ENCODE assay signal across 24 cellular contexts in genomic region chr10:76082232-76082631, GRCh38.
DNase-seq lines count a peak whose midpoint lies in the region; ATAC-seq and TF ChIP-seq lines count a peak whose summit lies in the region.
"Had no signal": no experiment of that assay in that cellular context is flagged by ENCODE, and none has a peak within 500 bp of the region (broad histone marks: within the 10 kb centered on the region; RNA-seq: fewer than 3 reads in every experiment).

No MANE protein-coding gene starts in this region.

- H3K27ac ChIP-seq in colonic mucosa (peak overlapping the region; percentile 24), SJCRH30 (no peak overlapping the region)
- H3K27ac ChIP-seq: tibial artery had no signal

- intact Hi-C loops in colonic mucosa (cut with DNase I): no loop called here

- peak overlapping the region in 2 of 3 experiments; percentile 30 to 67 for H3K27ac Mint-ChIP-seq in nephron
- H3K27ac Mint-ChIP-seq: activated CD4-positive, alpha-beta memory T cell treated with anti-CD3 and anti-CD28 coated beads for 36 hours; effector memory CD8-positive, alpha-beta T cell; stimulated activated naive CD8-positive, alpha-beta T cell treated with anti-CD3 and anti-CD28 coated beads, Interleukin-15, Interleukin-2, amounts not matched to agents 100 ng/mL and 50 ng/mL, for 24 hours had no signal

- no peak overlapping the region for H3K4me3 Mint-ChIP-seq in nephron
- H3K4me3 Mint-ChIP-seq: activated CD4-positive, alpha-beta memory T cell treated with anti-CD3 and anti-CD28 coated beads for 36 hours; effector memory CD8-positive, alpha-beta T cell; stimulated activated naive CD8-positive, alpha-beta T cell treated with anti-CD3 and anti-CD28 coated beads, Interleukin-15, Interleukin-2, amounts not matched to agents 100 ng/mL and 50 ng/mL, for 24 hours had no signal

- ATAC-seq in GM21576 (IDR thresholded peaks at IDR 0.05; ENCODE audit: unreplicated experiment): no peak
- ATAC-seq: effector memory CD8-positive, alpha-beta T cell had no signal

- no peak overlapping the region for H3K9ac ChIP-seq in colonic mucosa (ENCODE audit: low read depth in 2 of 2, low read length in 2 of 2)

- H3K4me1 Mint-ChIP-seq in nephron: peaks cover 60% of the 10 kb centered on the region

- H3K36me3 Mint-ChIP-seq in nephron (ENCODE audit: low read depth): no peaks in the 10 kb centered on the region
- H3K36me3 Mint-ChIP-seq: activated CD4-positive, alpha-beta memory T cell treated with anti-CD3 and anti-CD28 coated beads for 36 hours had no signal

- H3K27me3 ChIP-seq in colonic mucosa (no peaks in the 10 kb centered on the region), SJCRH30 (0 out of 2 replicates have a peak, but pooled peaks cover 3% of the 10 kb centered on the region)
- H3K27me3 ChIP-seq: tibial artery had no signal

- no peaks in the 10 kb centered on the region for H3K9me3 Mint-ChIP-seq in nephron
- H3K9me3 Mint-ChIP-seq: activated CD4-positive, alpha-beta memory T cell treated with anti-CD3 and anti-CD28 coated beads for 36 hours; stimulated activated naive CD8-positive, alpha-beta T cell treated with anti-CD3 and anti-CD28 coated beads, Interleukin-15, Interleukin-2, amounts not matched to agents 100 ng/mL and 50 ng/mL, for 24 hours had no signal

- H3K4me3 ChIP-seq in colonic mucosa (no peak overlapping the region), SJCRH30 (no peak overlapping the region)
- H3K4me3 ChIP-seq: smooth muscle cell, tibial artery had no signal

- no peaks in the 10 kb centered on the region for H3K36me3 ChIP-seq in colonic mucosa
- H3K36me3 ChIP-seq in SJCRH30: no peaks in the 10 kb centered on the region
- H3K36me3 ChIP-seq: tibial artery had no signal

- TF ChIP-seq CTCF in colonic mucosa (IDR thresholded peaks at IDR 0.05): no peak
- no peak for TF ChIP-seq CTCF in nephron (IDR thresholded peaks at IDR 0.05; ENCODE audit: unreplicated experiment in 3 of 3)
- TF ChIP-seq CTCF in GM13976 (IDR thresholded peaks at IDR 0.05; ENCODE audit: borderline replicate concordance, control extremely low read depth, extremely low read depth, insufficient read depth, missing control alignments): no peak

- H3K27me3 Mint-ChIP-seq in nephron (ENCODE audit: low read depth): no peaks in the 10 kb centered on the region
- H3K27me3 Mint-ChIP-seq: activated CD4-positive, alpha-beta memory T cell treated with anti-CD3 and anti-CD28 coated beads for 36 hours; effector memory CD8-positive, alpha-beta T cell had no signal

- peak; percentile 25 for DNase-seq in activated CD4-positive, alpha-beta T cell treated with anti-CD3 and anti-CD28 coated beads for 48 hours
- no peak for DNase-seq in activated CD4-positive, alpha-beta T cell treated with anti-CD3 and anti-CD28 coated beads, Interleukin-2, amount 50 U/mL, for 1 hour
- peak; percentile 76 for DNase-seq in M059J (ENCODE audit: low read depth)
- DNase-seq in colonic mucosa: no peak
- DNase-seq in GM13976 (ENCODE audit: low spot score): no peak
- no peak for DNase-seq in SJCRH30
- DNase-seq: activated CD4-positive, alpha-beta memory T cell treated with anti-CD3 and anti-CD28 coated beads for 36 hours; activated naive CD4-positive, alpha-beta T cell; activated T-cell treated with anti-CD3 and anti-CD28 coated beads for 4 hours; aorta; DMS79; effector memory CD8-positive, alpha-beta T cell; kidney; NCI-H1436; NCI-H2107; NCI-H510A treated with DMSO at 0.1 percent for 48 hours; nucleus accumbens; stimulated activated CD4-positive, alpha-beta T cell treated with anti-CD3 and anti-CD28 coated beads, Interleukin-4, amount 100 ng/mL, for 4 hours; T-helper 2 cell; tibial artery had no signal

- H3K4me1 ChIP-seq in colonic mucosa (no peaks in the 10 kb centered on the region), SJCRH30 (peaks cover 6% of the 10 kb centered on the region; the same call in 1 of the 2 replicates)

- in situ Hi-C loops in GM13976 (cut with MboI; ENCODE audit: low sequenced_read_pairs, unreplicated experiment): no loop called here

- H3K9me3 ChIP-seq in colonic mucosa (no peaks in the 10 kb centered on the region), SJCRH30 (replicated peaks) (no peaks in the 10 kb centered on the region)
- H3K9me3 ChIP-seq: tibial artery had no signal

Comparison
In these comparisons a context has a peak if more than half of its experiments do, and no peak if none do; other contexts are left out.
1. DNase-seq: peak in activated CD4-positive, alpha-beta T cell treated with anti-CD3 and anti-CD28 coated beads for 48 hours (single experiment) and M059J (single experiment); none in activated CD4-positive, alpha-beta T cell treated with anti-CD3 and anti-CD28 coated beads, Interleukin-2, amount 50 U/mL, for 1 hour (single experiment), colonic mucosa (single experiment), GM13976 (single experiment) and SJCRH30 (0 of 2).